ENCODE assay signal across 8 cellular contexts in the genomic region with DNA sequence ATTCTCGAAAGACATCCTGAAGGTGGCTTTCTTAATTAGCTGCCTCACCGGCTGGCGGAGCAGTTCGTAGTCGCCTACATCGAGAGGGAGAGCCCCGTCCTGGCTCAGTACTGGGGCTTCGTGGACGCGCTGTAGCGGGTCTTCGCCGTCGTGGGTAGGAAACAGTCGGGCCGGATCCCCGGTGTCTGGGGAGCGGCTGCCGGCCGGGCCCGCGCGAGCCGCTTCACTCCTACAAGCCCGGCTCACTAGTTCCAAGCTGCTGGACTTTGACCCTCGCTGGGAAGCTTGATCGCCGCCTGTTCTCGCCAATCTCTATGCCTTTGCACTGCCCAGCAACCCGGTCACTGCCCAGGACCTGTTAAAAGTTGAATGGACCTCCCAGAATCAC. TPM values are rescaled to one million over a fixed set of nuclear protein-coding genes. Genes with fewer than 3 reads are reported as not detected.
A peak's percentile ranks its signal among the peaks of the same experiment; 100 is the strongest.
DNase-seq lines count a peak whose midpoint lies in the region; ATAC-seq and TF ChIP-seq lines count a peak whose summit lies in the region.

No MANE protein-coding gene starts in this region.

- no peaks in the 10 kb centered on the region for H3K27me3 ChIP-seq in DND-41 (ENCODE audit: insufficient read depth, low read length, poor library complexity)

- POLR2A ChIA-PET in activated CD8-positive, alpha-beta T cell treated with anti-CD3 and anti-CD28 coated beads for 36 hours (lab: Charles Lee): interaction anchor here (0.6 to 4.3 kb wide), 11 partner anchors 10 to 178 kb away, joined by 3 to 101 read pairs (median 5); a partner anchor contains a TSS

- peak; percentile 43 for DNase-seq in DND-41
- peak; percentile 38 for DNase-seq in HuH-7.5 (ENCODE audit: low spot score)
- DNase-seq in activated CD8-positive, alpha-beta T cell treated with anti-CD3 and anti-CD28 coated beads for 36 hours: peak; percentile 61
- peak; percentile 59 for DNase-seq in endothelial cell (ENCODE audit: low spot score)
- peak; percentile 79 to 84 (median 82) for DNase-seq in mucosa of descending colon
- peak; percentile 48 for DNase-seq in stimulated activated naive CD8-positive, alpha-beta T cell treated with anti-CD3 and anti-CD28 coated beads, Interleukin-15, Interleukin-2, amounts not matched to agents 100 U/mL and 50 U/mL, for 24 hours
- DNase-seq in NCI-H1048 (lab: John Stamatoyannopoulos, UW): no peak

- peak overlapping the region; percentile 94 for H3K4me3 Mint-ChIP-seq in activated CD8-positive, alpha-beta T cell treated with anti-CD3 and anti-CD28 coated beads for 36 hours
- peak overlapping the region; percentile 98 for H3K4me3 Mint-ChIP-seq in endothelial cell (ENCODE audit: unreplicated experiment)

- peaks cover 33% of the 10 kb centered on the region for H3K79me2 ChIP-seq in DND-41 (ENCODE audit: insufficient read depth, low read length)

- peak overlapping the region; percentile 96 for H3K27ac ChIP-seq in DND-41 (ENCODE audit: low read length)

- H3K9me3 ChIP-seq in DND-41 (ENCODE audit: insufficient read depth, low read length, severe bottlenecking) (no peaks in the 10 kb centered on the region), mucosa of descending colon (no peaks in the 10 kb centered on the region)

- peak; percentile 53 for ATAC-seq in DND-41 (ENCODE audit: insufficient read depth, low read depth)
- peak; percentile 32 for ATAC-seq in GM21423 (IDR thresholded peaks at IDR 0.05; ENCODE audit: unreplicated experiment)
- ATAC-seq in activated CD8-positive, alpha-beta T cell treated with anti-CD3 and anti-CD28 coated beads for 36 hours: peak; percentile 59
- ATAC-seq in mucosa of descending colon: peak; percentile 83
- peak; percentile 57 for ATAC-seq in stimulated activated naive CD8-positive, alpha-beta T cell treated with anti-CD3 and anti-CD28 coated beads, Interleukin-15, Interleukin-2, amounts not matched to agents 100 U/mL and 50 U/mL, for 24 hours

- H4K20me1 ChIP-seq in DND-41 (ENCODE audit: insufficient read depth, low read length): no peaks in the 10 kb centered on the region

- H3K9ac ChIP-seq in DND-41 (ENCODE audit: low read depth, low read length): peak overlapping the region; percentile 85

- H3K4me1 Mint-ChIP-seq in activated CD8-positive, alpha-beta T cell treated with anti-CD3 and anti-CD28 coated beads for 36 hours (ENCODE audit: low read depth): peaks cover 44% of the 10 kb centered on the region
- H3K4me1 Mint-ChIP-seq in endothelial cell (ENCODE audit: unreplicated experiment): peaks cover 8% of the 10 kb centered on the region

- peak overlapping the region; percentile 87 for H2AFZ ChIP-seq in DND-41 (ENCODE audit: low read depth, low read length)

- H3K36me3 Mint-ChIP-seq in activated CD8-positive, alpha-beta T cell treated with anti-CD3 and anti-CD28 coated beads for 36 hours (ENCODE audit: low read depth): peaks cover 44% of the 10 kb centered on the region
- peaks cover 3% of the 10 kb centered on the region for H3K36me3 Mint-ChIP-seq in endothelial cell (ENCODE audit: low read depth, unreplicated experiment)

- peak overlapping the region; percentile 93 for H3K27ac Mint-ChIP-seq in activated CD8-positive, alpha-beta T cell treated with anti-CD3 and anti-CD28 coated beads for 36 hours
- H3K27ac Mint-ChIP-seq in endothelial cell (ENCODE audit: unreplicated experiment): peak overlapping the region; percentile 86

- TF ChIP-seq CTCF in DND-41 (IDR thresholded peaks at IDR 0.05; ENCODE audit: borderline replicate concordance, extremely low read depth, low read length, poor library complexity, severe bottlenecking) (no peak), endothelial cell (IDR thresholded peaks at IDR 0.05; ENCODE audit: unreplicated experiment) (no peak), mucosa of descending colon (IDR thresholded peaks at IDR 0.05) (no peak)
- TF ChIP-seq CTCF in activated CD8-positive, alpha-beta T cell treated with anti-CD3 and anti-CD28 coated beads for 36 hours (IDR thresholded peaks at IDR 0.05): no peak

- intact Hi-C loops in activated CD8-positive, alpha-beta T cell treated with anti-CD3 and anti-CD28 coated beads for 36 hours (cut with micrococcal nuclease): loop anchor here (2.0 to 5.0 kb wide), 2 partner anchors 56 to 81 kb away; a partner anchor contains a TSS
- intact Hi-C loops in mucosa of descending colon (cut with DNase I, micrococcal nuclease): loop anchor here (5.0 kb wide), 3 partner anchors 54 to 394 kb away; a partner anchor contains a TSS

- peaks cover 9% of the 10 kb centered on the region for H3K9me3 Mint-ChIP-seq in activated CD8-positive, alpha-beta T cell treated with anti-CD3 and anti-CD28 coated beads for 36 hours
- H3K9me3 Mint-ChIP-seq in endothelial cell (ENCODE audit: unreplicated experiment): no peaks in the 10 kb centered on the region

- H3K36me3 ChIP-seq in DND-41 (ENCODE audit: insufficient read depth, low read length) (peaks cover 12% of the 10 kb centered on the region), mucosa of descending colon (ENCODE audit: low read depth) (no peaks in the 10 kb centered on the region)

- H3K4me3 ChIP-seq in DND-41 (ENCODE audit: low read depth in 1 of 2, low read length in 2 of 2) (peak overlapping the region; percentile 73 to 76), mucosa of descending colon (peak overlapping the region; percentile 58)

- H3K4me1 ChIP-seq in DND-41 (ENCODE audit: insufficient read depth, low read length): peaks cover 47% of the 10 kb centered on the region
- peaks cover 24% of the 10 kb centered on the region for H3K4me1 ChIP-seq in mucosa of descending colon (ENCODE audit: low read depth)

- CTCF ChIA-PET in activated CD8-positive, alpha-beta T cell treated with anti-CD3 and anti-CD28 coated beads for 36 hours (lab: Charles Lee): interaction anchor here (0.9 to 2.6 kb wide), 5 partner anchors 10 to 132 kb away, joined by 3 to 16 read pairs (median 4); a partner anchor contains a TSS

- H3K27me3 Mint-ChIP-seq in activated CD8-positive, alpha-beta T cell treated with anti-CD3 and anti-CD28 coated beads for 36 hours: peaks cover 1% of the 10 kb centered on the region
- H3K27me3 Mint-ChIP-seq in endothelial cell (ENCODE audit: unreplicated experiment): peaks cover 2% of the 10 kb centered on the region

- H3K4me2 ChIP-seq in DND-41 (ENCODE audit: insufficient read depth, low read length): peak overlapping the region; percentile 94

RNA-seq across cellular contexts. Expression of a gene that starts 41.3 kb away (rescaled TPM):
- not detected for total RNA-seq in activated CD8-positive, alpha-beta T cell treated with anti-CD3 and anti-CD28 coated beads for 36 hours
- total RNA-seq in endothelial cell (ENCODE audit: unreplicated experiment): not detected
- not detected for total RNA-seq in mucosa of descending colon

RNA-seq across cellular contexts. Expression of a gene that starts 57.2 kb away (rescaled TPM):
- total RNA-seq in activated CD8-positive, alpha-beta T cell treated with anti-CD3 and anti-CD28 coated beads for 36 hours: 10 to 100 TPM; 23.9 to 25.5 TPM
- total RNA-seq in endothelial cell (ENCODE audit: unreplicated experiment) (23.2 TPM), mucosa of descending colon (10 to 100 TPM in 2 of 3 donors, 1 to 10 TPM in 1; 9.1 to 15.1 (median 10.7) TPM)

Comparison
In these comparisons a context has a peak if more than half of its experiments do, and no peak if none do; other contexts are left out.
1. ATAC-seq: peak in every context shown above with its lines; median percentile 83 in mucosa of descending colon; 59 in activated CD8-positive, alpha-beta T cell treated with anti-CD3 and anti-CD28 coated beads for 36 hours; 57 in stimulated activated naive CD8-positive, alpha-beta T cell treated with anti-CD3 and anti-CD28 coated beads, Interleukin-15, Interleukin-2, amounts not matched to agents 100 U/mL and 50 U/mL, for 24 hours; 53 in DND-41; 32 in GM21423.